Comparison of ENCODE assay signal across 1 cellular context in the genomic region with DNA sequence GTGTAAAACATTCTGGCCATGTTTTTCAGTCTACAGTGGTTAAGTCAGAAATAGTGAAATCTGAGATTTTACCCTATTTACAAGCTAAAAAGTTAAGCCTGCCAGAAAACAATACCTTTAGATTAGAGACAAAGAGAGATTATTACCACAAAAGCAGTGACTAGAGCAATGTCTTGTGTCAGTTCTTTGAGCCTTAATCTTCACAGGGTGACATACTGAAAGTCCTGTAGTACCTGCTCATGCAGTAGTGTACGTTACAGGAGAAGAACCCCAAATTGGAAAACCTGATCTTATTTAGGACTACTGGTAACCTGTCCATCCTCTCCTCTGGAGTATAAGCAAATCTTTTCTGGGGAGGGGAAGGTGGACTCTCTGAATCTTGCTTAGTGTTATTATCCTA.
TF ChIP-seq lines count a peak whose summit lies in the region.

No MANE protein-coding gene starts in this region.

TF ChIP-seq in HepG2, 621 proteins besides CTCF, POLR2A, EP300 and RAD21:
- TF ChIP-seq TFE3 (CRISPR knock-in tag; IDR thresholded peaks at IDR 0.05) (no peak), ZNF350 (CRISPR knock-in tag; IDR thresholded peaks at IDR 0.05; ENCODE audit: borderline replicate concordance, low read depth) (no peak), ZFYVE20 (CRISPR knock-in tag; IDR thresholded peaks at IDR 0.05; ENCODE audit: borderline replicate concordance, low read depth) (no peak), ARNTL (CRISPR knock-in tag; IDR thresholded peaks at IDR 0.05) (no peak), KLF12 (CRISPR knock-in tag; IDR thresholded peaks at IDR 0.05; ENCODE audit: borderline replicate concordance) (no peak), HNF4G (IDR thresholded peaks at IDR 0.05; ENCODE audit: borderline replicate concordance, low read depth, low read length) (no peak), HNF4G (CRISPR knock-in tag; IDR thresholded peaks at IDR 0.05; ENCODE audit: borderline replicate concordance, low read depth) (no peak), KDM4B (CRISPR knock-in tag; IDR thresholded peaks at IDR 0.05) (no peak), SAP130 (CRISPR knock-in tag; IDR thresholded peaks at IDR 0.05; ENCODE audit: low read depth) (no peak), SIN3B (IDR thresholded peaks at IDR 0.05; ENCODE audit: low read length) (no peak), MEIS2 (CRISPR knock-in tag; IDR thresholded peaks at IDR 0.05) (no peak), KMT2B (CRISPR knock-in tag; IDR thresholded peaks at IDR 0.05) (no peak), KLF11 (CRISPR knock-in tag; IDR thresholded peaks at IDR 0.05) (no peak), CSRNP1 (CRISPR knock-in tag; IDR thresholded peaks at IDR 0.05) (no peak), MLLT10 (CRISPR knock-in tag; IDR thresholded peaks at IDR 0.05) (no peak), TCF7 (IDR thresholded peaks at IDR 0.05; ENCODE audit: low read depth) (no peak), ZNF770 (CRISPR knock-in tag; IDR thresholded peaks at IDR 0.05) (no peak), RBAK (CRISPR knock-in tag; IDR thresholded peaks at IDR 0.05) (no peak), MAZ (IDR thresholded peaks at IDR 0.05; ENCODE audit: borderline replicate concordance, low read depth, low read length) (no peak), MAZ (CRISPR knock-in tag; IDR thresholded peaks at IDR 0.05; ENCODE audit: low read depth) (no peak)
- TF ChIP-seq, protein P1, sequence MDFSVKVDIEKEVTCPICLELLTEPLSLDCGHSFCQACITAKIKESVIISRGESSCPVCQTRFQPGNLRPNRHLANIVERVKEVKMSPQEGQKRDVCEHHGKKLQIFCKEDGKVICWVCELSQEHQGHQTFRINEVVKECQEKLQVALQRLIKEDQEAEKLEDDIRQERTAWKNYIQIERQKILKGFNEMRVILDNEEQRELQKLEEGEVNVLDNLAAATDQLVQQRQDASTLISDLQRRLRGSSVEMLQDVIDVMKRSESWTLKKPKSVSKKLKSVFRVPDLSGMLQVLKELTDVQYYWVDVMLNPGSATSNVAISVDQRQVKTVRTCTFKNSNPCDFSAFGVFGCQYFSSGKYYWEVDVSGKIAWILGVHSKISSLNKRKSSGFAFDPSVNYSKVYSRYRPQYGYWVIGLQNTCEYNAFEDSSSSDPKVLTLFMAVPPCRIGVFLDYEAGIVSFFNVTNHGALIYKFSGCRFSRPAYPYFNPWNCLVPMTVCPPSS (IDR thresholded peaks at IDR 0.05): no peak
- TF ChIP-seq, protein P2, sequence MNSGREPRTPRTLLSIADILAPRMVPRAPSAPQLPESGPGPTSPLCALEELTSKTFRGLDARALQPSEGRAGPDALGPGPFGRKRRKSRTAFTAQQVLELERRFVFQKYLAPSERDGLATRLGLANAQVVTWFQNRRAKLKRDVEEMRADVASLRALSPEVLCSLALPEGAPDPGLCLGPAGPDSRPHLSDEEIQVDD (CRISPR knock-in tag; IDR thresholded peaks at IDR 0.05; ENCODE audit: borderline replicate concordance): no peak
TF ChIP-seq in HepG2: peak in this region for 0.
